ENCODE assay signal across 21 cellular contexts in genomic region chr6:23419046-23419445, GRCh38.
"Had no signal": no experiment of that assay in that cellular context is flagged by ENCODE, and none has a peak within 500 bp of the region (broad histone marks: within the 10 kb centered on the region; RNA-seq: fewer than 3 reads in every experiment).

No MANE protein-coding gene starts in this region.

- H3K4me3 ChIP-seq: K562, SJSA1, SK-N-MC had no signal

- ATAC-seq: K562 had no signal

- H3K9me3 ChIP-seq: SJSA1 had no signal

- H3K36me3 ChIP-seq: SJSA1 had no signal

- DNase-seq: Kasumi-1, MM.1S, NCI-H1436, NCI-H187, NCI-H2029, NCI-H2081 treated with DMSO at 0.1 percent for 48 hours, NCI-H2171, NCI-H226, NCI-H446, NCI-H510A, NCI-H524 treated with DMSO at 0.1 percent for 48 hours, NCI-H774, Right ventricle myocardium superior, RPMI8226, SIG-M5 had no signal

- H3K4me1 ChIP-seq: SJSA1 had no signal

- H3K27ac ChIP-seq: KMS-11, SJSA1, SK-N-MC had no signal

- H3K27me3 ChIP-seq: SJSA1 had no signal

- FAIRE-seq: HTR-8/SVneo, K562, RCC 7860 had no signal
